In genomic region chr13:111531505-111531904, GRCh38 we compare ENCODE assay signal across 11 cellular contexts.
DNase-seq lines count a peak whose midpoint lies in the region; ATAC-seq and TF ChIP-seq lines count a peak whose summit lies in the region.
"Had no signal": no experiment of that assay in that cellular context is flagged by ENCODE, and none has a peak within 500 bp of the region (broad histone marks: within the 10 kb centered on the region; RNA-seq: fewer than 3 reads in every experiment).

No MANE protein-coding gene starts in this region.

- peaks cover 0 to 2% (median 0%) of the 10 kb centered on the region in 6 donors for H3K9me3 Mint-ChIP-seq in immature natural killer cell
- H3K9me3 Mint-ChIP-seq: activated CD4-positive, alpha-beta T cell treated with anti-CD3 and anti-CD28 coated beads, Interleukin-2, amount 10 ng/mL, durations not matched to agents 24 days and 14 days had no signal

- peaks cover 11 to 18% (median 15%) of the 10 kb centered on the region in 3 donors for H3K27me3 Mint-ChIP-seq in immature natural killer cell (ENCODE audit: low read depth in 3 of 3)

- no peak overlapping the region for H3K4me3 ChIP-seq in PC-3 (ENCODE audit: low read length)
- no peak overlapping the region for H3K4me3 ChIP-seq in esophagus squamous epithelium
- H3K4me3 ChIP-seq: skin epidermis had no signal

- peak; percentile 48 for TF ChIP-seq CTCF in C4-2B (conservative IDR thresholded peaks at IDR 0.05)
- TF ChIP-seq CTCF in LNCAP (IDR thresholded peaks at IDR 0.05): peak; percentile 24; the same call in 1 of the 2 replicates
- TF ChIP-seq CTCF in PC-3 (conservative IDR thresholded peaks at IDR 0.05; ENCODE audit: low read depth, low read length): no peak
- TF ChIP-seq CTCF in esophagus squamous epithelium (IDR thresholded peaks at IDR 0.05): no peak

- CTCF ChIA-PET in PC-3 (lab: Charles Lee): no interaction called here

- H3K36me3 ChIP-seq in PC-3 (ENCODE audit: low read depth, low read length) (no peaks in the 10 kb centered on the region), esophagus squamous epithelium (no peaks in the 10 kb centered on the region)

- H3K27me3 ChIP-seq in PC-3 (ENCODE audit: low read length) (peaks cover 69% of the 10 kb centered on the region), esophagus squamous epithelium (peaks cover 0 to 74% (median 8%) of the 10 kb centered on the region in 4 donors)

- H2AFZ ChIP-seq in PC-3 (ENCODE audit: low read length): no peak overlapping the region

- H3K79me2 ChIP-seq in PC-3 (ENCODE audit: low read length): no peaks in the 10 kb centered on the region

- ATAC-seq in PC-3: peak; percentile 38; the same call in 1 of the 2 replicates
- no peak for ATAC-seq in HG03025 (IDR thresholded peaks at IDR 0.05; ENCODE audit: low FRiP score, unreplicated experiment)

- no peak overlapping the region for H3K4me3 Mint-ChIP-seq in immature natural killer cell
- H3K4me3 Mint-ChIP-seq: activated CD4-positive, alpha-beta T cell treated with anti-CD3 and anti-CD28 coated beads, Interleukin-2, amount 10 ng/mL, durations not matched to agents 24 days and 14 days had no signal

- H3F3A ChIP-seq in PC-3 (ENCODE audit: low read length, unreplicated experiment): no peaks in the 10 kb centered on the region

- H3K27ac Mint-ChIP-seq in immature natural killer cell: no peak overlapping the region
- H3K27ac Mint-ChIP-seq: activated CD4-positive, alpha-beta T cell treated with anti-CD3 and anti-CD28 coated beads, Interleukin-2, amount 10 ng/mL, durations not matched to agents 24 days and 14 days had no signal

- no peak overlapping the region for H3K27ac ChIP-seq in C4-2B
- no peak overlapping the region for H3K27ac ChIP-seq in PC-3 (ENCODE audit: low read length)
- no peak overlapping the region for H3K27ac ChIP-seq in esophagus squamous epithelium
- H3K27ac ChIP-seq: skin epidermis had no signal

- no peaks in the 10 kb centered on the region for H4K20me1 ChIP-seq in PC-3 (ENCODE audit: low read length)

- POLR2A ChIA-PET in PC-3 (lab: Charles Lee; ENCODE audit: unreplicated experiment): no interaction called here

- H3K4me2 ChIP-seq in PC-3 (ENCODE audit: low read length): no peak overlapping the region

- DNase-seq in PC-3: peak; percentile 26
- peak in 2 of 3 donors; percentile 5 to 7 for DNase-seq in immature natural killer cell
- DNase-seq in ureter (ENCODE audit: low spot score): no peak
- DNase-seq in GOT3 (lab: John Stamatoyannopoulos, UW): no peak
- no peak for DNase-seq in esophagus squamous epithelium (lab: John Stamatoyannopoulos, UW)
- DNase-seq: activated CD4-positive, alpha-beta T cell treated with anti-CD3 and anti-CD28 coated beads, Interleukin-2, amount 10 ng/mL, durations not matched to agents 24 days and 14 days; Caco-2 had no signal

- no peak for TF ChIP-seq POLR2A in esophagus squamous epithelium (IDR thresholded peaks at IDR 0.05)

- no peaks in the 10 kb centered on the region for H3K36me3 Mint-ChIP-seq in immature natural killer cell

- H3K9me3 ChIP-seq in PC-3 (ENCODE audit: low read length) (no peaks in the 10 kb centered on the region), esophagus squamous epithelium (no peaks in the 10 kb centered on the region)
- H3K9me3 ChIP-seq: Caco-2 had no signal

- no peak overlapping the region for H3K9ac ChIP-seq in PC-3 (ENCODE audit: low read length)

- H3K4me1 ChIP-seq in PC-3 (ENCODE audit: insufficient read depth, low read length): no peaks in the 10 kb centered on the region
- H3K4me1 ChIP-seq in esophagus squamous epithelium: no peaks in the 10 kb centered on the region
- H3K4me1 ChIP-seq: Caco-2 had no signal

- H3K9me2 ChIP-seq in PC-3 (replicated peaks; ENCODE audit: low read length): no peaks in the 10 kb centered on the region

- H3K4me1 Mint-ChIP-seq in immature natural killer cell: peaks cover 2 to 12% of the 10 kb centered on the region in 2 donors
- H3K4me1 Mint-ChIP-seq: activated CD4-positive, alpha-beta T cell treated with anti-CD3 and anti-CD28 coated beads, Interleukin-2, amount 10 ng/mL, durations not matched to agents 24 days and 14 days had no signal

- no TSS peak for BruUV-seq in PC-3 (replicated peaks; lab: Mats Ljungman, UMichigan)

- WGBS in esophagus squamous epithelium, 2 donors: 39 to 41% methylated on average over 7 of the region's 7 CpGs

- intact Hi-C loops in PC-3 (cut with micrococcal nuclease): no loop called here
- intact Hi-C loops in esophagus squamous epithelium (cut with DNase I): no loop called here

Comparison
In these comparisons a context has a peak if more than half of its experiments do, and no peak if none do; other contexts are left out.
1. CTCF ChIP-seq: peak in C4-2B (single experiment) and LNCAP (single experiment); none in PC-3 (single experiment) and esophagus squamous epithelium (0 of 6).
2. DNase-seq: peak in PC-3 (single experiment) and immature natural killer cell (2 of 3); none in ureter (single experiment), GOT3 (single experiment) and esophagus squamous epithelium (single experiment).